ENCODE assay signal across 14 cellular contexts in genomic region chr20:47326718-47327137, GRCh38. TPM values are rescaled to one million over a fixed set of nuclear protein-coding genes. Genes with fewer than 3 reads are reported as not detected.
DNase-seq lines count a peak whose midpoint lies in the region; ATAC-seq, FAIRE-seq and TF ChIP-seq lines count a peak whose summit lies in the region.
"Had no signal": no experiment of that assay in that cellular context is flagged by ENCODE, and none has a peak within 500 bp of the region (broad histone marks: within the 10 kb centered on the region; RNA-seq: fewer than 3 reads in every experiment).

No MANE protein-coding gene starts in this region.

- H3K27me3 ChIP-seq in CD4-positive, alpha-beta T cell (ENCODE audit: control insufficient read depth, insufficient read depth, low read length): no peaks in the 10 kb centered on the region
- H3K27me3 ChIP-seq in PC-9 (ENCODE audit: insufficient read depth, low read depth) (no peaks in the 10 kb centered on the region), H1 (replicated peaks in 1 of 4; ENCODE audit: control insufficient read depth in 3 of 4, extremely low read depth in 1 of 4, insufficient read depth in 3 of 4, low read length in 3 of 4) (no peaks in the 10 kb centered on the region)
- no peaks in the 10 kb centered on the region for H3K27me3 ChIP-seq in naive thymus-derived CD4-positive, alpha-beta T cell (ENCODE audit: control insufficient read depth in 2 of 2, insufficient read depth in 2 of 2, low read length in 2 of 2)
- H3K27me3 ChIP-seq: spleen had no signal

- H3F3A ChIP-seq in PC-9 (ENCODE audit: insufficient read depth, low read depth): peaks cover 46% of the 10 kb centered on the region

- no TSS peak for BruUV-seq in PC-9 (replicated peaks; lab: Mats Ljungman, UMichigan)

- no peak overlapping the region for H4K8ac ChIP-seq in H1 (ENCODE audit: extremely low read depth, insufficient read depth, low read length)

- no peaks in the 10 kb centered on the region for H3K9me3 ChIP-seq in CD4-positive, alpha-beta T cell (ENCODE audit: control insufficient read depth, low read length)
- H3K9me3 ChIP-seq in PC-9 (ENCODE audit: insufficient read depth, low read depth): no peaks in the 10 kb centered on the region
- H3K9me3 ChIP-seq in H1 (ENCODE audit: insufficient read depth in 2 of 2, low read depth in 1 of 2, low read length in 1 of 2): no peaks in the 10 kb centered on the region
- no peaks in the 10 kb centered on the region for H3K9me3 ChIP-seq in naive thymus-derived CD4-positive, alpha-beta T cell (ENCODE audit: control insufficient read depth in 2 of 3, low read length in 3 of 3)
- H3K9me3 ChIP-seq: spleen had no signal

- DNase-seq in CD4-positive, alpha-beta T cell: no peak
- DNase-seq in PC-9: peak in 1 of 2 experiments; percentile 51
- no peak for DNase-seq in H1 (ENCODE audit: low read depth in 1 of 2, low spot score in 2 of 2)
- no peak for DNase-seq in naive thymus-derived CD4-positive, alpha-beta T cell
- DNase-seq in stimulated activated CD4-positive, alpha-beta T cell treated with anti-CD3 and anti-CD28 coated beads, Interleukin-4, amount 100 ng/mL, for 24 hours: no peak
- DNase-seq in immature natural killer cell: no peak
- no peak for DNase-seq in GM13977 (ENCODE audit: low spot score)
- DNase-seq: activated gamma-delta T cell treated with Interleukin-2 at 50 U/mL for 16 hours, NCI-H146 had no signal

- POLR2A ChIA-PET in CD4-positive, alpha-beta T cell (lab: Charles Lee): no interaction called here
- POLR2A ChIA-PET in PC-9 (lab: Charles Lee; ENCODE audit: unreplicated experiment): no interaction called here
- POLR2A ChIA-PET in H1 (lab: Charles Lee; ENCODE audit: partially characterized antibody): interaction anchor here (1.5 to 31.3 kb wide), 3 partner anchors 8 to 27 kb away, joined by 3 to 1191 read pairs (median 106); partner anchors contain the start of gene ZMYND8
- POLR2A ChIA-PET in naive thymus-derived CD4-positive, alpha-beta T cell (lab: Charles Lee): no interaction called here

- H3K79me1 ChIP-seq in H1 (ENCODE audit: low read depth, low read length): peaks cover 33% of the 10 kb centered on the region

- peak overlapping the region; percentile 59 for H3K27ac Mint-ChIP-seq in CD4-positive, alpha-beta T cell
- H3K27ac Mint-ChIP-seq in naive thymus-derived CD4-positive, alpha-beta T cell: peak overlapping the region in 7 of 9 donors; percentile 4 to 89 (median 39)
- H3K27ac Mint-ChIP-seq in immature natural killer cell: peak overlapping the region in 3 of 6 donors; percentile 28 to 74 (median 58)

- no peak for TF ChIP-seq RAD21 in H1 (IDR thresholded peaks at IDR 0.05 in 1 of 2, conservative IDR thresholded peaks at IDR 0.05 in 1 of 2; ENCODE audit: low read depth in 2 of 2, low read length in 2 of 2)

- peak overlapping the region; percentile 72; the same call in 1 of the 2 replicates for H3K18ac ChIP-seq in H1 (ENCODE audit: extremely low read depth, low read length)

- H2BK5ac ChIP-seq in H1 (ENCODE audit: low read depth, low read length): peak overlapping the region; percentile 9; the same call in 1 of the 2 replicates

- H3K36me3 Mint-ChIP-seq in CD4-positive, alpha-beta T cell (ENCODE audit: low read depth): peaks cover 52% of the 10 kb centered on the region
- peaks cover 5 to 33% (median 28%) of the 10 kb centered on the region in 5 donors for H3K36me3 Mint-ChIP-seq in naive thymus-derived CD4-positive, alpha-beta T cell
- H3K36me3 Mint-ChIP-seq in immature natural killer cell: peaks cover 9 to 16% (median 12%) of the 10 kb centered on the region in 3 donors

- TF ChIP-seq CTCF in CD4-positive, alpha-beta T cell (IDR thresholded peaks at IDR 0.05): no peak
- no peak for TF ChIP-seq CTCF in PC-9 (conservative IDR thresholded peaks at IDR 0.05)
- no peak for TF ChIP-seq CTCF in H1 (IDR thresholded peaks at IDR 0.05; ENCODE audit: control extremely low read depth in 1 of 3, insufficient read depth in 1 of 3, low read depth in 1 of 3, low read length in 3 of 3)
- TF ChIP-seq CTCF in GM13977 (IDR thresholded peaks at IDR 0.05; ENCODE audit: extremely low read depth, insufficient read depth, missing control alignments): no peak

- no peak overlapping the region for H4K91ac ChIP-seq in H1 (replicated peaks; ENCODE audit: insufficient read length, low read length)

- 92% methylated on average over 6 of the region's 6 CpGs; no CpG with 5 or more reads in 1 of the 2 experiments for WGBS in H1 (ENCODE audit: extremely low coverage in 1 of 2, insufficient coverage in 1 of 2, insufficient read length in 1 of 2, insufficient replicate concordance in 2 of 2, low coverage in 1 of 2, low lambda C conversion rate in 2 of 2, missing lambda C conversion rate in 1 of 2), 2 experiments

- H3K23ac ChIP-seq in H1 (ENCODE audit: insufficient read length): no peak overlapping the region

- in situ Hi-C loops in GM13977 (cut with MboI; ENCODE audit: low pct_unique_long_range_greater_than_20kb, low sequenced_read_pairs, unreplicated experiment): no loop called here

- H3K4ac ChIP-seq in H1 (replicated peaks; ENCODE audit: insufficient read length, low read depth, low read length): no peak overlapping the region

- intact Hi-C loops in CD4-positive, alpha-beta T cell (cut with DNase I, micrococcal nuclease): no loop called here
- intact Hi-C loops in PC-9 (cut with micrococcal nuclease; ENCODE audit: unreplicated experiment): no loop called here
- intact Hi-C loops in naive thymus-derived CD4-positive, alpha-beta T cell (cut with micrococcal nuclease): no loop called here

- H3K4me1 Mint-ChIP-seq in CD4-positive, alpha-beta T cell (ENCODE audit: low read depth): peaks cover 67% of the 10 kb centered on the region
- H3K4me1 Mint-ChIP-seq in naive thymus-derived CD4-positive, alpha-beta T cell: peaks cover 34 to 76% (median 65%) of the 10 kb centered on the region in 7 donors
- H3K4me1 Mint-ChIP-seq in immature natural killer cell: peaks cover 53 to 69% of the 10 kb centered on the region in 2 donors

- H3K4me1 ChIP-seq in PC-9 (replicated peaks; ENCODE audit: insufficient read depth) (peaks cover 88% of the 10 kb centered on the region), H1 (replicated peaks in 1 of 4; ENCODE audit: control insufficient read depth in 3 of 4, insufficient read depth in 4 of 4, low read length in 3 of 4) (peaks cover 9 to 33% (median 25%) of the 10 kb centered on the region in 4 experiments)
- peaks cover 0 to 3% of the 10 kb centered on the region in 2 donors for H3K4me1 ChIP-seq in naive thymus-derived CD4-positive, alpha-beta T cell (ENCODE audit: control insufficient read depth in 2 of 2, insufficient read depth in 2 of 2, low read length in 2 of 2)

- H3K4me3 Mint-ChIP-seq in CD4-positive, alpha-beta T cell: no peak overlapping the region
- peak overlapping the region in 1 of 10 donors; percentile 51 for H3K4me3 Mint-ChIP-seq in naive thymus-derived CD4-positive, alpha-beta T cell
- no peak overlapping the region for H3K4me3 Mint-ChIP-seq in immature natural killer cell

- no peak for TF ChIP-seq EP300 in H1 (IDR thresholded peaks at IDR 0.05; ENCODE audit: borderline replicate concordance in 1 of 2, low read depth in 2 of 2, low read length in 2 of 2)

- no peak overlapping the region for H3K56ac ChIP-seq in H1 (replicated peaks; ENCODE audit: insufficient read length, low read depth, low read length)

- peaks cover 41% of the 10 kb centered on the region for H3K36me3 ChIP-seq in PC-9 (ENCODE audit: low read depth)
- peaks cover 0 to 6% (median 0%) of the 10 kb centered on the region in 4 experiments; a peak in 2 of 8 replicates for H3K36me3 ChIP-seq in H1 (ENCODE audit: control insufficient read depth in 2 of 4, insufficient read depth in 4 of 4, low read length in 3 of 4)
- peaks cover 0 to 20% (median 7%) of the 10 kb centered on the region in 3 experiments for H3K36me3 ChIP-seq in naive thymus-derived CD4-positive, alpha-beta T cell (ENCODE audit: control insufficient read depth in 2 of 3, insufficient read depth in 3 of 3, low read length in 3 of 3)

- H3K23me2 ChIP-seq in H1 (ENCODE audit: low read depth, low read length): no peaks in the 10 kb centered on the region

- H4K20me1 ChIP-seq in PC-9 (ENCODE audit: insufficient read depth) (0 out of 2 replicates have a peak, but pooled peaks cover 4% of the 10 kb centered on the region), H1 (replicated peaks in 1 of 2; ENCODE audit: control insufficient read depth in 1 of 2, insufficient read depth in 2 of 2, low read length in 2 of 2) (peaks cover 4 to 5% of the 10 kb centered on the region in 2 experiments)

- no peak for TF ChIP-seq POLR2A in H1 (IDR thresholded peaks at IDR 0.05; ENCODE audit: control extremely low read depth in 1 of 2, low read depth in 2 of 2, low read length in 2 of 2)

- no peak overlapping the region for H2BK120ac ChIP-seq in H1 (replicated peaks; ENCODE audit: low read depth, low read length)

- H2BK15ac ChIP-seq in H1 (ENCODE audit: low read length): peak overlapping the region; percentile 82; the same call in 1 of the 2 replicates

- H3K9ac ChIP-seq in H1 (replicated peaks in 1 of 4; ENCODE audit: extremely low read depth in 1 of 4, low read depth in 3 of 4, low read length in 3 of 4): no peak overlapping the region

- H2AK5ac ChIP-seq in H1 (ENCODE audit: low read depth, low read length): no peak overlapping the region

- H3K79me2 ChIP-seq in PC-9 (ENCODE audit: low read depth): peaks cover 99% of the 10 kb centered on the region
- peaks cover 38 to 100% of the 10 kb centered on the region in 2 experiments for H3K79me2 ChIP-seq in H1 (ENCODE audit: control insufficient read depth in 1 of 2, insufficient read depth in 2 of 2, low read length in 2 of 2)

- H3K4me2 ChIP-seq in PC-9 (no peak overlapping the region), H1 (ENCODE audit: insufficient read depth in 1 of 2, low read depth in 2 of 2, low read length in 2 of 2) (no peak overlapping the region)

- no peak overlapping the region for H2BK20ac ChIP-seq in H1 (ENCODE audit: low read length)

- H3K27ac ChIP-seq in CD4-positive, alpha-beta T cell (ENCODE audit: low read depth, low read length): no peak overlapping the region
- H3K27ac ChIP-seq in PC-9: peak overlapping the region; percentile 42
- no peak overlapping the region for H3K27ac ChIP-seq in H1 (ENCODE audit: low read depth, low read length)
- H3K27ac ChIP-seq in naive thymus-derived CD4-positive, alpha-beta T cell (ENCODE audit: low read depth, low read length): no peak overlapping the region

- H4K5ac ChIP-seq in H1 (ENCODE audit: insufficient read length, low read depth, low read length): no peak overlapping the region

- H3K14ac ChIP-seq in H1 (ENCODE audit: insufficient read length): no peak overlapping the region

- FAIRE-seq in H1 (lab: Jason Lieb, UNC): no peak
- FAIRE-seq: D721Med, GM18507 had no signal

- CTCF ChIA-PET in CD4-positive, alpha-beta T cell (lab: Charles Lee): interaction anchor here (2.0 kb wide), 1 partner anchor 57 kb away, joined by 7 read pairs; no protein-coding TSS in a partner anchor
- CTCF ChIA-PET in PC-9 (lab: Charles Lee) (no interaction called here), H1 (lab: Charles Lee; ENCODE audit: partially characterized antibody) (interaction anchor here (0.7 to 5.3 kb wide), 6 partner anchors 10 to 57 kb away, joined by 3 to 33 read pairs (median 3); no protein-coding TSS in a partner anchor)
- CTCF ChIA-PET in naive thymus-derived CD4-positive, alpha-beta T cell (lab: Charles Lee): interaction anchor here (1.4 kb wide), 1 partner anchor 57 kb away, joined by 4 read pairs; no protein-coding TSS in a partner anchor

- no peak overlapping the region for H3K4me3 ChIP-seq in PC-9
- no peak overlapping the region for H3K4me3 ChIP-seq in H1 (ENCODE audit: extremely low read depth in 1 of 4, insufficient read depth in 2 of 4, low read depth in 3 of 4, low read length in 4 of 4)
- no peak overlapping the region for H3K4me3 ChIP-seq in naive thymus-derived CD4-positive, alpha-beta T cell (ENCODE audit: low read length)
- H3K4me3 ChIP-seq: spleen had no signal

- peak overlapping the region; percentile 29; the same call in 1 of the 2 replicates for H2BK12ac ChIP-seq in H1 (ENCODE audit: low read depth, low read length)

- H2AFZ ChIP-seq in PC-9: no peak overlapping the region
- H2AFZ ChIP-seq in H1 (ENCODE audit: low read length): no peak overlapping the region

- H3K9me3 Mint-ChIP-seq in CD4-positive, alpha-beta T cell: no peaks in the 10 kb centered on the region
- no peaks in the 10 kb centered on the region for H3K9me3 Mint-ChIP-seq in naive thymus-derived CD4-positive, alpha-beta T cell
- H3K9me3 Mint-ChIP-seq in immature natural killer cell: no peaks in the 10 kb centered on the region

- H3K9me2 ChIP-seq in PC-9 (ENCODE audit: insufficient read depth): no peaks in the 10 kb centered on the region

- H3K27me3 Mint-ChIP-seq in CD4-positive, alpha-beta T cell: no peaks in the 10 kb centered on the region
- no peaks in the 10 kb centered on the region for H3K27me3 Mint-ChIP-seq in naive thymus-derived CD4-positive, alpha-beta T cell
- peaks cover 0 to 1% (median 0%) of the 10 kb centered on the region in 3 donors for H3K27me3 Mint-ChIP-seq in immature natural killer cell (ENCODE audit: low read depth in 3 of 3)

- ATAC-seq in CD4-positive, alpha-beta T cell (ENCODE audit: poor library complexity): no peak
- no peak for ATAC-seq in naive thymus-derived CD4-positive, alpha-beta T cell
- ATAC-seq in GM21825 (IDR thresholded peaks at IDR 0.05; ENCODE audit: unreplicated experiment): no peak
- ATAC-seq: activated CD4-positive, CD25-positive, alpha-beta regulatory T cell treated with anti-CD3 and anti-CD28 coated beads, Interleukin-2, amount 50 U/mL, for 24 hours had no signal

RNA-seq across cellular contexts. Expression of gene ZMYND8, which starts 29.8 kb away (rescaled TPM):
- total RNA-seq in CD4-positive, alpha-beta T cell: 10 to 100 TPM; 33.0 to 34.3 TPM
- 72.3 and 107 TPM in 2 replicates for total RNA-seq in PC-9 (2021)
- 163 TPM in 2 replicates for total RNA-seq in H1 (2021; fragmentation: NEBNext Ultra II Directional; extraction: Animal tissue kit (Norgen Biotek cat#: 25700))
- polyA plus RNA-seq in H1 (2011; rRNA removed): 50.5 and 58.5 TPM in 2 replicates
- 66.1 TPM for polyA plus RNA-seq in H1 (2011; cell fraction: cytosol; rRNA removed)
- 123 TPM for polyA plus RNA-seq in H1 (2011; cell fraction: nucleus; rRNA removed)
- 71.7 to 113 TPM (median 77.5 TPM) in 4 replicates for polyA plus RNA-seq in H1 (2012, experiment 1 of 2)
- 9.8 TPM for polyA plus RNA-seq in H1 (2012, experiment 2 of 2)
- 70.7 TPM for polyA plus RNA-seq in H1 (2013, experiment 1 of 2)
- polyA plus RNA-seq in H1 (2013, experiment 2 of 2): 69.6 TPM
- polyA minus RNA-seq in H1 (2011; rRNA and poly(A)+ RNA removed): 67.9 and 102 TPM in 2 replicates
- polyA minus RNA-seq in H1 (2011; cell fraction: cytosol; rRNA and poly(A)+ RNA removed): 53.2 TPM
- polyA minus RNA-seq in H1 (2011; cell fraction: nucleus; rRNA and poly(A)+ RNA removed): 91.2 TPM
- 10 to 100 TPM; 54.5 to 83.0 (median 68.5) TPM for total RNA-seq in naive thymus-derived CD4-positive, alpha-beta T cell
- 10 to 100 TPM; 12.7 to 28.7 TPM for polyA plus RNA-seq in naive thymus-derived CD4-positive, alpha-beta T cell
- 10 to 100 TPM in 1 of 3 donors, 1 to 10 TPM in 2; 3.4 to 16.9 (median 5.1) TPM for polyA plus RNA-seq in immature natural killer cell
